Comparison of ENCODE assay signal across 1 cellular context in the genomic region with DNA sequence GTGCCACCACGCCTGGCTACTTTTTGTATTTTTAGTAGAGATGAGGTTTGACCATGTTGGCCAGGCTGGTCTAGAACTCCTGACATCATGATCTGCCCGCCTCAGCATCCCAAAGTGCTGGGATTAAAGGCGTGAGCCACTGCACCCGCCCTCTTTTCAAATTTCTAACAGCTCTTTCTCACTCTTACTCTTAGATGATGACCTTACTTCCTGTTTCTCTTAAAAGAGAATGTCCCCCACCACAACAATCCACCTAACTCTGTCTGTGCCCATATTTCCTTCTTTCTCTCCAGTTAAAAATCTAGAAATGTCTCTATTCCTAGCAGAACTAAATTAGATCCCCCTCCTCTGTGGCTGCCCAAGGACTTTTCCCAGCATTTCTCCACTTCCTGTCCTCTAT.
TF ChIP-seq lines count a peak whose summit lies in the region.

No MANE protein-coding gene starts in this region.

TF ChIP-seq in IMR-90, 13 proteins besides CTCF, POLR2A, EP300 and RAD21:
- TF ChIP-seq MAZ (IDR thresholded peaks at IDR 0.05; ENCODE audit: borderline replicate concordance, low read depth, low read length) (no peak), BHLHE40 (IDR thresholded peaks at IDR 0.05; ENCODE audit: low read depth, low read length) (no peak), RFX5 (IDR thresholded peaks at IDR 0.05; ENCODE audit: low read depth, low read length) (no peak)
- TF ChIP-seq, protein P1, sequence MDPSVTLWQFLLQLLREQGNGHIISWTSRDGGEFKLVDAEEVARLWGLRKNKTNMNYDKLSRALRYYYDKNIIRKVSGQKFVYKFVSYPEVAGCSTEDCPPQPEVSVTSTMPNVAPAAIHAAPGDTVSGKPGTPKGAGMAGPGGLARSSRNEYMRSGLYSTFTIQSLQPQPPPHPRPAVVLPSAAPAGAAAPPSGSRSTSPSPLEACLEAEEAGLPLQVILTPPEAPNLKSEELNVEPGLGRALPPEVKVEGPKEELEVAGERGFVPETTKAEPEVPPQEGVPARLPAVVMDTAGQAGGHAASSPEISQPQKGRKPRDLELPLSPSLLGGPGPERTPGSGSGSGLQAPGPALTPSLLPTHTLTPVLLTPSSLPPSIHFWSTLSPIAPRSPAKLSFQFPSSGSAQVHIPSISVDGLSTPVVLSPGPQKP (IDR thresholded peaks at IDR 0.05; ENCODE audit: borderline replicate concordance, low read depth, low read length), result no peak
TF ChIP-seq in IMR-90: peak in this region for 0.
